ENCODE assay signal across 14 cellular contexts in the genomic region with DNA sequence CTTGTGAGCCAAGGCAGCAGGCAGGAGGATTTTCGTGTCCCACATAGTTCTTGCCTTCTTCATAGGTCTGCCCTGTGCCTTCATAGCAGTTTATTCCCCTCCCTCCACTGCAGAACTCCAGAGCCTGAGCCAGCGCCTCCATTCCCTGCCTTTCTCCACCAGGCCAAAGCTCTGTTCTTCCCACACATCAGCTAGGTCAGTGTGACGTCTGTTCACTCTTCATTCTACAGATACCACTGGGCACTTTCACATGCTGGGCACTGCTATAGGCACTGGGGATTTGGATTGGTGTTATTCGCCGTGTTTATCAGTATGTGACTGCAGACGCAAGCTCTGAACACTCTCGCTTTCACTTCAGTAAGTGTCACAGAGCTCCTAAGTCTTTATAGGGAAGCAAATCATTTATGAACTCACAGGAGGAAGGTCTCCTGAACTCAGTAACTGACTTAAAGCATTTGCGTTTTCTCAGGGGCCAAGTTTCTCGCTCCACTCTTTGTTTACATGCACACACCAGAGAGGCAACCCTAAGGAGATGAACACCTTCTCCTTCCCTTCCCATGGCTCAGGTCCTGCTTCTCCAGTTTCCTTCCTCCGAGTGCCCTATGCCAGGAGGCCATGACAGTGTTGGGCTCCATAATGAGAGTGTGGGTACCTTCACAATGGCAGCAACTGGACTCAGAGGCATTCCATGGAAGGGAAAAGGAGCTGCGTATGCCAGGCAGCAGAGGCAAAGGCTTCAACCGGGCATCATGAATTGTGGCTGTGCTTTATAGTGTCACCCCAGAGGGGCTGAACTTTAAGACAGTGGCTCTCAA. TPM values are rescaled to one million over a fixed set of nuclear protein-coding genes. Genes with fewer than 3 reads are reported as not detected.
DNase-seq lines count a peak whose midpoint lies in the region; ATAC-seq and TF ChIP-seq lines count a peak whose summit lies in the region.
"Had no signal": no experiment of that assay in that cellular context is flagged by ENCODE, and none has a peak within 500 bp of the region (broad histone marks: within the 10 kb centered on the region; RNA-seq: fewer than 3 reads in every experiment).

No MANE protein-coding gene starts in this region.

- H3K9ac ChIP-seq in endodermal cell (ENCODE audit: extremely low read depth, low read length, poor library complexity, severe bottlenecking), result no peak overlapping the region

- H3K27me3 ChIP-seq in endodermal cell (ENCODE audit: control insufficient read depth, insufficient read depth, low read length, poor library complexity, severe bottlenecking), result peaks cover 54% of the 10 kb centered on the region
- H3K27me3 ChIP-seq: vagina had no signal

- WGBS in endodermal cell (ENCODE audit: insufficient coverage in 1 of 2, insufficient read length in 1 of 2), 2 experiments, result 86 to 88% methylated on average over 11 to 12 of the region's 12 CpGs

- H3K9me3 ChIP-seq in endodermal cell (ENCODE audit: control insufficient read depth, low read length), result no peaks in the 10 kb centered on the region
- H3K9me3 ChIP-seq: vagina had no signal

- no peaks in the 10 kb centered on the region for H3K36me3 Mint-ChIP-seq in endodermal cell (ENCODE audit: low read depth)

- H3K9me3 Mint-ChIP-seq in stimulated activated naive CD8-positive, alpha-beta T cell treated with anti-CD3 and anti-CD28 coated beads, Interleukin-15, amount 100 ng/mL, for 72 hours, result peaks cover 7% of the 10 kb centered on the region in 2 donors
- peaks cover 6% of the 10 kb centered on the region for H3K9me3 Mint-ChIP-seq in endodermal cell
- H3K9me3 Mint-ChIP-seq: activated CD4-positive, alpha-beta T cell treated with anti-CD3 and anti-CD28 coated beads, Interleukin-2, amount 10 ng/mL, durations not matched to agents 7 days and 5 days had no signal

- H3K27ac ChIP-seq in endodermal cell (ENCODE audit: low read depth, low read length), result no peak overlapping the region
- H3K27ac ChIP-seq: vagina had no signal

- H3K27ac Mint-ChIP-seq in stimulated activated naive CD8-positive, alpha-beta T cell treated with anti-CD3 and anti-CD28 coated beads, Interleukin-15, amount 100 ng/mL, for 72 hours, result peak overlapping the region; percentile 16 to 21
- no peak overlapping the region for H3K27ac Mint-ChIP-seq in endodermal cell
- H3K27ac Mint-ChIP-seq: activated CD4-positive, alpha-beta T cell treated with anti-CD3 and anti-CD28 coated beads, Interleukin-2, amount 10 ng/mL, durations not matched to agents 7 days and 5 days had no signal

- no peak overlapping the region for H3K4me3 ChIP-seq in endodermal cell (ENCODE audit: low read length)
- H3K4me3 ChIP-seq: vagina had no signal

- ATAC-seq in stimulated activated naive CD8-positive, alpha-beta T cell treated with anti-CD3 and anti-CD28 coated beads, Interleukin-15, amount 100 ng/mL, for 72 hours, result no peak
- no peak for ATAC-seq in stimulated activated naive CD8-positive, alpha-beta T cell treated with anti-CD3 and anti-CD28 coated beads, Interleukin-15, Interleukin-2, amounts not matched to agents 100 U/mL and 50 U/mL, for 24 hours
- no peak for ATAC-seq in GM19035 (IDR thresholded peaks at IDR 0.05; ENCODE audit: unreplicated experiment)
- ATAC-seq in GM21367 (IDR thresholded peaks at IDR 0.05; ENCODE audit: unreplicated experiment), result no peak

- no peak for DNase-seq in stimulated activated naive CD8-positive, alpha-beta T cell treated with anti-CD3 and anti-CD28 coated beads, Interleukin-15, amount 100 ng/mL, for 72 hours
- no peak for DNase-seq in stimulated activated naive CD8-positive, alpha-beta T cell treated with anti-CD3 and anti-CD28 coated beads, Interleukin-15, Interleukin-2, amounts not matched to agents 100 U/mL and 50 U/mL, for 24 hours
- DNase-seq in endodermal cell (peak; percentile 24), mesenteric fat pad (ENCODE audit: low spot score) (peak; percentile 53), NCI-H345 treated with DMSO at 0.1 percent for 48 hours (lab: John Stamatoyannopoulos, UW; ENCODE audit: unreplicated experiment) (no peak), mucosa of gallbladder (ENCODE audit: low spot score) (no peak)
- DNase-seq: activated CD4-positive, alpha-beta T cell treated with anti-CD3 and anti-CD28 coated beads, Interleukin-2, amount 10 ng/mL, durations not matched to agents 7 days and 5 days; activated effector memory CD4-positive, alpha-beta T cell treated with Interleukin-2 at 50 U/mL for 16 hours; NCI-H2081 had no signal

- H3K36me3 ChIP-seq in endodermal cell (ENCODE audit: control insufficient read depth, insufficient read depth, low read length), result no peaks in the 10 kb centered on the region
- H3K36me3 ChIP-seq: vagina had no signal

- H3K4me1 Mint-ChIP-seq in stimulated activated naive CD8-positive, alpha-beta T cell treated with anti-CD3 and anti-CD28 coated beads, Interleukin-15, amount 100 ng/mL, for 72 hours, result peaks cover 25% of the 10 kb centered on the region
- peaks cover 4% of the 10 kb centered on the region for H3K4me1 Mint-ChIP-seq in endodermal cell

- H3K27me3 Mint-ChIP-seq in stimulated activated naive CD8-positive, alpha-beta T cell treated with anti-CD3 and anti-CD28 coated beads, Interleukin-15, amount 100 ng/mL, for 72 hours, result peaks cover 8% of the 10 kb centered on the region
- peaks cover 42% of the 10 kb centered on the region for H3K27me3 Mint-ChIP-seq in endodermal cell (ENCODE audit: insufficient read depth)

- H3K4me1 ChIP-seq in endodermal cell (ENCODE audit: control insufficient read depth, insufficient read depth, low read length), result no peaks in the 10 kb centered on the region

- no peak overlapping the region for H3K4me3 Mint-ChIP-seq in stimulated activated naive CD8-positive, alpha-beta T cell treated with anti-CD3 and anti-CD28 coated beads, Interleukin-15, amount 100 ng/mL, for 72 hours
- no peak overlapping the region for H3K4me3 Mint-ChIP-seq in endodermal cell
- H3K4me3 Mint-ChIP-seq: activated CD4-positive, alpha-beta T cell treated with anti-CD3 and anti-CD28 coated beads, Interleukin-2, amount 10 ng/mL, durations not matched to agents 7 days and 5 days had no signal

- TF ChIP-seq CTCF in endodermal cell (conservative IDR thresholded peaks at IDR 0.05), result no peak

RNA-seq across cellular contexts. Expression of gene APMAP, which starts 6.3 kb away (rescaled TPM):
- 10 to 100 TPM; 60.2 to 65.6 TPM for total RNA-seq in endodermal cell
- 76.8 TPM for polyA plus RNA-seq in endodermal cell (2013, experiment 1 of 2)
- polyA plus RNA-seq in endodermal cell (2013, experiment 2 of 2), result 70.0 TPM
- total RNA-seq in mesenteric fat pad, result 166 TPM
- 68.8 TPM for total RNA-seq in mucosa of gallbladder

RNA-seq across cellular contexts. Expression of gene CST7, which starts 49.8 kb away (rescaled TPM):
- total RNA-seq in endodermal cell (not detected), mesenteric fat pad (11.5 TPM), mucosa of gallbladder (4.3 TPM)
- not detected for polyA plus RNA-seq in endodermal cell (2013, experiment 1 of 2)
- not detected for polyA plus RNA-seq in endodermal cell (2013, experiment 2 of 2)
- total RNA-seq: LHCN-M2 had no signal
- polyA plus RNA-seq: AG04450 had no signal

RNA-seq across cellular contexts. Expression of gene ACSS1, which starts 59.1 kb away (rescaled TPM):
- under 1 TPM in 1 of 2 donors, not detected in 1; 0.22 TPM for total RNA-seq in endodermal cell
- 0.68 TPM for polyA plus RNA-seq in endodermal cell (2013, experiment 1 of 2)
- 0.50 TPM for polyA plus RNA-seq in endodermal cell (2013, experiment 2 of 2)
- total RNA-seq in mesenteric fat pad, result 14.3 TPM
- 70.8 TPM for total RNA-seq in mucosa of gallbladder

Comparison
In these comparisons a context has a peak if more than half of its experiments do, and no peak if none do; other contexts are left out.
1. DNase-seq: peak in endodermal cell (single experiment) and mesenteric fat pad (single experiment); none in stimulated activated naive CD8-positive, alpha-beta T cell treated with anti-CD3 and anti-CD28 coated beads, Interleukin-15, amount 100 ng/mL, for 72 hours (0 of 2), stimulated activated naive CD8-positive, alpha-beta T cell treated with anti-CD3 and anti-CD28 coated beads, Interleukin-15, Interleukin-2, amounts not matched to agents 100 U/mL and 50 U/mL, for 24 hours (single experiment), NCI-H345 treated with DMSO at 0.1 percent for 48 hours (single experiment) and mucosa of gallbladder (single experiment).
2. RNA of gene ACSS1, which starts 59.1 kb away (total RNA-seq): 70.8 TPM in mucosa of gallbladder (single experiment) and 14.3 TPM in mesenteric fat pad (single experiment); 0.22 TPM in endodermal cell; every median in the first group is over 10 times any median in the second.